23 cellular contexts compared by ENCODE assay signal in the genomic region with DNA sequence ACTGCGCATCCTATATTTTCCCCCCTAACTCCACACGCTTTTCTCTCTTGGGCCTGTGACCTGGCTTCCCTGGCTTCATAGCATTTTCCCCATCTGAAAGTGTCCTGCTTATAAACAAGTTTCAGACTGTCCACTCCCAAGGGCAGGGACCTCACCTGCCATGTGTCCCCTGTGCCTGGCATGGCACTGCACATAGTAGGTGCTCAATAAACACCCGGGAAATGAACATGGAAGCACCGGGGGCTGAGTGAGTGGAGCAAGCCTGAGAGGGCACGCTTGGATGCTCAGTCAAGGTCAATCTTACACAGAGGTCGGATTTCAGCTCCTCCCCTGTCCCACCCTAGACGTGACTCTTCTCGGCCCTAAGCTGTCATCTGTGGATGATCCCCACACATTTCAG.
DNase-seq lines count a peak whose midpoint lies in the region; ATAC-seq, FAIRE-seq and TF ChIP-seq lines count a peak whose summit lies in the region.
"Had no signal": no experiment of that assay in that cellular context is flagged by ENCODE, and none has a peak within 500 bp of the region (broad histone marks: within the 10 kb centered on the region; RNA-seq: fewer than 3 reads in every experiment).

No MANE protein-coding gene starts in this region.

- H3K4me3 ChIP-seq in RWPE2 (ENCODE audit: severe bottlenecking) (no peak overlapping the region), muscle layer of duodenum (ENCODE audit: low read depth in 1 of 2, low read length in 2 of 2) (no peak overlapping the region)
- H3K4me3 ChIP-seq: GM12878, neural progenitor cell, prostate gland, testis had no signal

- FAIRE-seq in GM19239 (lab: Jason Lieb, UNC) = no peak
- FAIRE-seq: endothelial cell of umbilical vein, GM12878 had no signal

- H3K36me3 ChIP-seq in RWPE2 (ENCODE audit: low read depth) (no peaks in the 10 kb centered on the region), muscle layer of duodenum (ENCODE audit: control insufficient read depth in 1 of 2, insufficient read depth in 2 of 2, low read length in 2 of 2) (no peaks in the 10 kb centered on the region)
- H3K36me3 ChIP-seq: neural progenitor cell, prostate gland had no signal

- H3K4me1 ChIP-seq in RWPE2 (ENCODE audit: insufficient read depth, poor library complexity, severe bottlenecking) = peaks cover 18% of the 10 kb centered on the region
- H3K4me1 ChIP-seq in muscle layer of duodenum (ENCODE audit: control insufficient read depth in 1 of 2, insufficient read depth in 2 of 2, low read length in 2 of 2) = peaks cover 9 to 57% of the 10 kb centered on the region in 2 donors
- H3K4me1 ChIP-seq: prostate gland had no signal

- H3K27me3 Mint-ChIP-seq in stimulated activated naive CD8-positive, alpha-beta T cell treated with anti-CD3 and anti-CD28 coated beads, Interleukin-15, amount 100 ng/mL, for 72 hours = no peaks in the 10 kb centered on the region
- H3K27me3 Mint-ChIP-seq: stimulated activated memory B cell treated with anti-CD40 and anti-IgM and Interleukin-4, amounts not matched to agents 10 μg/mL and 1 μg/mL and 100 μg/mL, for 72 hours had no signal

- H3K27ac ChIP-seq in RWPE2 (ENCODE audit: poor library complexity, severe bottlenecking) (peak overlapping the region; percentile 68), muscle layer of duodenum (ENCODE audit: low read length) (peak overlapping the region; percentile 74)
- H3K27ac ChIP-seq: neural progenitor cell, prostate gland, testis had no signal

- no peak for ATAC-seq in stimulated activated naive CD8-positive, alpha-beta T cell treated with anti-CD3 and anti-CD28 coated beads, Interleukin-15, amount 100 ng/mL, for 72 hours
- no peak for ATAC-seq in stimulated activated naive CD8-positive, alpha-beta T cell treated with anti-CD3 and anti-CD28 coated beads, Interleukin-15, Interleukin-2, amounts not matched to agents 100 U/mL and 50 U/mL, for 24 hours
- no peak for ATAC-seq in RWPE2 (ENCODE audit: low read depth)
- no peak for ATAC-seq in HG03521 (IDR thresholded peaks at IDR 0.05; ENCODE audit: unreplicated experiment)
- ATAC-seq: GM12878; left colon; Right ventricle myocardium inferior; stimulated activated memory B cell treated with anti-CD40 and anti-IgM and Interleukin-4, amounts not matched to agents 10 μg/mL and 1 μg/mL and 100 μg/mL, for 72 hours had no signal

- no peak overlapping the region for H3K4me3 Mint-ChIP-seq in stimulated activated naive CD8-positive, alpha-beta T cell treated with anti-CD3 and anti-CD28 coated beads, Interleukin-15, amount 100 ng/mL, for 72 hours
- H3K4me3 Mint-ChIP-seq: stimulated activated memory B cell treated with anti-CD40 and anti-IgM and Interleukin-4, amounts not matched to agents 10 μg/mL and 1 μg/mL and 100 μg/mL, for 72 hours had no signal

- TF ChIP-seq CTCF in RWPE2 (IDR thresholded peaks at IDR 0.05; ENCODE audit: poor library complexity, severe bottlenecking) = no peak

- DNase-seq in stimulated activated naive CD8-positive, alpha-beta T cell treated with anti-CD3 and anti-CD28 coated beads, Interleukin-15, amount 100 ng/mL, for 72 hours = no peak
- no peak for DNase-seq in stimulated activated naive CD8-positive, alpha-beta T cell treated with anti-CD3 and anti-CD28 coated beads, Interleukin-15, Interleukin-2, amounts not matched to agents 100 U/mL and 50 U/mL, for 24 hours
- no peak for DNase-seq in RWPE2 (ENCODE audit: low spot score)
- no peak for DNase-seq in GM19239 (ENCODE audit: insufficient read length, low spot score)
- DNase-seq in OCI-M2 (lab: John Stamatoyannopoulos, UW; ENCODE audit: unreplicated experiment) = no peak
- DNase-seq: activated CD8-positive, alpha-beta memory T cell treated with anti-CD3 and anti-CD28 coated beads, Interleukin-2, amount 50 U/mL, for 4 hours; activated gamma-delta T cell; dermis blood vessel endothelial cell; DND-41; left colon; NCI-H1105; NCI-H2029; NCI-H2227 treated with DMSO at 0.1 percent for 48 hours; stimulated activated CD4-positive, alpha-beta T cell treated with anti-CD3 and anti-CD28 coated beads, Interleukin-1b, Interleukin-23, amount 100 ng/mL, for 48 hours; testis had no signal

- H3K27ac Mint-ChIP-seq in stimulated activated naive CD8-positive, alpha-beta T cell treated with anti-CD3 and anti-CD28 coated beads, Interleukin-15, amount 100 ng/mL, for 72 hours = peak overlapping the region; percentile 74 to 93
- H3K27ac Mint-ChIP-seq: stimulated activated memory B cell treated with anti-CD40 and anti-IgM and Interleukin-4, amounts not matched to agents 10 μg/mL and 1 μg/mL and 100 μg/mL, for 72 hours had no signal

- H3K27me3 ChIP-seq in RWPE2 (ENCODE audit: insufficient read depth, poor library complexity, severe bottlenecking) (no peaks in the 10 kb centered on the region), muscle layer of duodenum (ENCODE audit: low read depth, low read length) (no peaks in the 10 kb centered on the region)
- H3K27me3 ChIP-seq: neural progenitor cell, testis had no signal

- H3K4me1 Mint-ChIP-seq in stimulated activated naive CD8-positive, alpha-beta T cell treated with anti-CD3 and anti-CD28 coated beads, Interleukin-15, amount 100 ng/mL, for 72 hours = peaks cover 37% of the 10 kb centered on the region

- H3K9me3 Mint-ChIP-seq in stimulated activated naive CD8-positive, alpha-beta T cell treated with anti-CD3 and anti-CD28 coated beads, Interleukin-15, amount 100 ng/mL, for 72 hours = no peaks in the 10 kb centered on the region
- H3K9me3 Mint-ChIP-seq: neural progenitor cell; stimulated activated memory B cell treated with anti-CD40 and anti-IgM and Interleukin-4, amounts not matched to agents 10 μg/mL and 1 μg/mL and 100 μg/mL, for 72 hours had no signal

- no peaks in the 10 kb centered on the region for H3K9me3 ChIP-seq in RWPE2 (ENCODE audit: severe bottlenecking)
- no peaks in the 10 kb centered on the region for H3K9me3 ChIP-seq in muscle layer of duodenum (ENCODE audit: control insufficient read depth in 1 of 2, low read length in 2 of 2)
- H3K9me3 ChIP-seq: prostate gland, testis had no signal
